In the genomic region with DNA sequence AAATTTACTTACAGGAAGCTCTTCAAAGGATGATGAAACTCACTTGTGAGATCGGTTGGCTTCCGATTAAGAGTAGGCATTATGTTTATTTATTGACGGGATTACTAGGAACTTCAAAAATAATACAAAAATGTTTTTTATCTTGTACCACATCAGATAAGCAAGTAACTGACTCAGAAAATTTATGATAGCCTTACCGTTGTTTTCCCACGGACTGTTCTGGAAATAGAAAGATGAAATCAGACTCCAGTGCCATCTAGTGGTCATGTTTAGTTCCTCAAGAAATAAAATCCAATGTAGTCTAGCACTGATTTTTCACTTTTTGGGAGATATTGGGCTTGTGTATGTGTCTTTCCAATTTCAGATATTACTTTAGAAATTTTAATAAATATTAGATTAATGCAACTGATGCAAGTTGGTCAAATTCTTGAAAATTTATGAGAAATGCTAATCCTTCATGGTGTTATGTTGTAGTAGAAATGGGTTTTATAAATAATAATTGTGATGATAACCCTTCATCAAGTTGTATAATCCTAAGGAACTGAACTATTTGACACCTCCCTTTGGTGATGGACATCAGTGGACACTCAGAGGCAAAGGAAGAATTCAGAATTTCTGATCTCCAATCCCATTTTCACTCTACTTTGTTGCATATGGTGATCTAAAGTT, we compare ENCODE assay signal across 8 cellular contexts.
A peak's percentile ranks its signal among the peaks of the same experiment; 100 is the strongest.
DNase-seq lines count a peak whose midpoint lies in the region; ATAC-seq and TF ChIP-seq lines count a peak whose summit lies in the region.

No MANE protein-coding gene starts in this region.

- H4K91ac ChIP-seq in neuronal stem cell (ENCODE audit: low read depth, low read length, poor library complexity) = no peak overlapping the region

- H2BK15ac ChIP-seq in neuronal stem cell (ENCODE audit: low read length) = no peak overlapping the region

- H3K36me3 ChIP-seq in Loucy (ENCODE audit: insufficient read depth, low read length) = no peaks in the 10 kb centered on the region
- H3K36me3 ChIP-seq in fibroblast of lung (ENCODE audit: control insufficient read depth, insufficient read depth, low read length) = no peaks in the 10 kb centered on the region
- H3K36me3 ChIP-seq in neuronal stem cell (replicated peaks in 1 of 2; ENCODE audit: control insufficient read depth in 2 of 2, insufficient read depth in 2 of 2, low read length in 2 of 2) = no peaks in the 10 kb centered on the region

- POLR2A ChIA-PET in T-cell (lab: Charles Lee) = no interaction called here

- H3K36me3 Mint-ChIP-seq in T-cell = no peaks in the 10 kb centered on the region

- no peak overlapping the region for H3K9ac ChIP-seq in Loucy (ENCODE audit: low read depth, low read length, poor library complexity, severe bottlenecking)
- no peak overlapping the region for H3K9ac ChIP-seq in fibroblast of lung (ENCODE audit: insufficient read depth, low read length)
- H3K9ac ChIP-seq in neuronal stem cell (ENCODE audit: low read depth, low read length, poor library complexity) = no peak overlapping the region

- no peak overlapping the region for H3K18ac ChIP-seq in neuronal stem cell (ENCODE audit: low read length)

- H3K27me3 ChIP-seq in Loucy (ENCODE audit: insufficient read depth, low read length, poor library complexity, severe bottlenecking) (peaks cover 7% of the 10 kb centered on the region), fibroblast of lung (ENCODE audit: control insufficient read depth, insufficient read depth, low read length) (no peaks in the 10 kb centered on the region), neuronal stem cell (ENCODE audit: control insufficient read depth in 3 of 3, insufficient read depth in 3 of 3, low read depth in 1 of 3, low read length in 3 of 3) (no peaks in the 10 kb centered on the region)

- H4K8ac ChIP-seq in neuronal stem cell (ENCODE audit: low read depth, low read length) = no peak overlapping the region

- ATAC-seq in T-cell (replicated peaks in 1 of 4) = no peak

- peak overlapping the region; percentile 19 for H3K4me3 ChIP-seq in Loucy (ENCODE audit: low read length, poor library complexity, severe bottlenecking)
- H3K4me3 ChIP-seq in fibroblast of lung (replicated peaks in 1 of 4; ENCODE audit: control extremely low read depth in 1 of 4, insufficient read depth in 1 of 4, low read depth in 3 of 4, low read length in 4 of 4) = peak overlapping the region in 1 of 4 experiments; percentile 19
- H3K4me3 ChIP-seq in neuronal stem cell (ENCODE audit: low read length in 2 of 2) = no peak overlapping the region

- no peak overlapping the region for H3K14ac ChIP-seq in neuronal stem cell (ENCODE audit: low read length)

- no peaks in the 10 kb centered on the region for H4K20me1 ChIP-seq in Loucy (ENCODE audit: insufficient read depth, low read length, poor library complexity, severe bottlenecking)
- H4K20me1 ChIP-seq in fibroblast of lung (ENCODE audit: control insufficient read depth, extremely low read depth, insufficient read depth, low read length) = no peaks in the 10 kb centered on the region

- H2BK120ac ChIP-seq in neuronal stem cell (ENCODE audit: low read depth, low read length) = no peak overlapping the region

- H3K4me1 ChIP-seq in Loucy (ENCODE audit: insufficient read depth, low read length, poor library complexity, severe bottlenecking) (peaks cover 29% of the 10 kb centered on the region), fibroblast of lung (ENCODE audit: control insufficient read depth, extremely low read depth, insufficient read depth, low read length) (peaks cover 3% of the 10 kb centered on the region), neuronal stem cell (ENCODE audit: control insufficient read depth in 2 of 2, insufficient read depth in 1 of 2, low read depth in 1 of 2, low read length in 2 of 2) (no peaks in the 10 kb centered on the region)

- peaks cover 6% of the 10 kb centered on the region; the same call in 1 of the 2 replicates for H3F3A ChIP-seq in Loucy (ENCODE audit: low read depth)

- H3K27me3 Mint-ChIP-seq in T-cell = peaks cover 2% of the 10 kb centered on the region in 2 donors

- no peak overlapping the region for H3K4ac ChIP-seq in neuronal stem cell (ENCODE audit: low read length)

- H3K4me2 ChIP-seq in Loucy (ENCODE audit: low read depth, low read length, poor library complexity, severe bottlenecking) = peak overlapping the region; percentile 28
- peak overlapping the region; percentile 58 for H3K4me2 ChIP-seq in fibroblast of lung (ENCODE audit: extremely low read depth, insufficient read depth, low read length)
- H3K4me2 ChIP-seq in neuronal stem cell (ENCODE audit: insufficient read depth, low read length, poor library complexity, severe bottlenecking) = no peak overlapping the region

- H2AFZ ChIP-seq in Loucy (ENCODE audit: low read length) (no peak overlapping the region), fibroblast of lung (ENCODE audit: low read length) (no peak overlapping the region), neuronal stem cell (ENCODE audit: low read length) (no peak overlapping the region)

- H3K79me2 ChIP-seq in Loucy (ENCODE audit: insufficient read depth, low read length) (no peaks in the 10 kb centered on the region), fibroblast of lung (ENCODE audit: control insufficient read depth, insufficient read depth, low read length) (no peaks in the 10 kb centered on the region)

- H3K9me3 ChIP-seq in Loucy (ENCODE audit: insufficient read depth, low read depth, low read length) (no peaks in the 10 kb centered on the region), fibroblast of lung (ENCODE audit: control insufficient read depth, insufficient read depth, low read depth, low read length) (no peaks in the 10 kb centered on the region), neuronal stem cell (replicated peaks in 1 of 2; ENCODE audit: control insufficient read depth in 2 of 2, insufficient read depth in 1 of 2, low read depth in 1 of 2, low read length in 2 of 2) (no peaks in the 10 kb centered on the region)

- no peak overlapping the region for H2BK12ac ChIP-seq in neuronal stem cell (ENCODE audit: low read length)

- no peak overlapping the region for H3K27ac Mint-ChIP-seq in T-cell

- DNase-seq in NCI-H510A treated with DMSO at 0.1 percent for 48 hours (lab: John Stamatoyannopoulos, UW) = peak; percentile 35
- no peak for DNase-seq in NCI-H510A (lab: John Stamatoyannopoulos, UW)
- peak in 1 of 34 experiments; percentile 3 for DNase-seq in T-cell
- DNase-seq in fibroblast of lung (ENCODE audit: low read depth in 2 of 2) = peak; percentile 70 to 84
- peak; percentile 17 for DNase-seq in neuronal stem cell (ENCODE audit: low spot score)
- no peak for DNase-seq in effector CD4-positive, alpha-beta T cell
- DNase-seq in activated CD8-positive, alpha-beta memory T cell treated with anti-CD3 and anti-CD28 coated beads for 24 hours = no peak

- no peak overlapping the region for H3K23ac ChIP-seq in neuronal stem cell (ENCODE audit: low read depth, low read length, poor library complexity)

- TF ChIP-seq CTCF in Loucy (conservative IDR thresholded peaks at IDR 0.05; ENCODE audit: low read length) = peak; percentile 80
- TF ChIP-seq CTCF in fibroblast of lung (conservative IDR thresholded peaks at IDR 0.05 in 1 of 2, IDR thresholded peaks at IDR 0.05 in 1 of 2; ENCODE audit: low read depth in 1 of 2, low read length in 2 of 2) = peak; percentile 42 to 64

- CTCF ChIA-PET in T-cell (lab: Charles Lee) = interaction anchor here (0.6 to 0.8 kb wide), 2 partner anchors 144 to 1220 kb away, joined by 4 read pairs; no protein-coding TSS in a partner anchor

- H3K79me1 ChIP-seq in neuronal stem cell (ENCODE audit: low read depth, low read length) = no peaks in the 10 kb centered on the region

- H3K9me3 Mint-ChIP-seq in T-cell = no peaks in the 10 kb centered on the region

- peak overlapping the region; percentile 40 to 56 (median 48) for H3K4me3 Mint-ChIP-seq in T-cell

- H3K27ac ChIP-seq in fibroblast of lung (ENCODE audit: insufficient read depth, low read length) (no peak overlapping the region), neuronal stem cell (replicated peaks; ENCODE audit: low read length) (no peak overlapping the region)

- H2BK5ac ChIP-seq in neuronal stem cell (ENCODE audit: low read length) = no peak overlapping the region

- no peaks in the 10 kb centered on the region for H3K9me2 ChIP-seq in Loucy (replicated peaks; ENCODE audit: low read depth, low read length)

- peaks cover 23 to 33% (median 24%) of the 10 kb centered on the region in 3 donors for H3K4me1 Mint-ChIP-seq in T-cell

- no CpG with 5 or more reads among the region's 5 CpGs for WGBS in neuronal stem cell (ENCODE audit: extremely low coverage in 2 of 2, insufficient read length in 2 of 2, insufficient replicate concordance in 1 of 2), 2 donors

- H2AK5ac ChIP-seq in neuronal stem cell (ENCODE audit: low read depth, low read length) = no peak overlapping the region

Comparison
In these comparisons a context has a peak if more than half of its experiments do, and no peak if none do; other contexts are left out.
1. DNase-seq: peak in NCI-H510A treated with DMSO at 0.1 percent for 48 hours (single experiment), fibroblast of lung (2 of 2) and neuronal stem cell (single experiment); none in NCI-H510A (single experiment), effector CD4-positive, alpha-beta T cell (single experiment) and activated CD8-positive, alpha-beta memory T cell treated with anti-CD3 and anti-CD28 coated beads for 24 hours (single experiment).